ENCODE assay signal across 9 cellular contexts in the genomic region with DNA sequence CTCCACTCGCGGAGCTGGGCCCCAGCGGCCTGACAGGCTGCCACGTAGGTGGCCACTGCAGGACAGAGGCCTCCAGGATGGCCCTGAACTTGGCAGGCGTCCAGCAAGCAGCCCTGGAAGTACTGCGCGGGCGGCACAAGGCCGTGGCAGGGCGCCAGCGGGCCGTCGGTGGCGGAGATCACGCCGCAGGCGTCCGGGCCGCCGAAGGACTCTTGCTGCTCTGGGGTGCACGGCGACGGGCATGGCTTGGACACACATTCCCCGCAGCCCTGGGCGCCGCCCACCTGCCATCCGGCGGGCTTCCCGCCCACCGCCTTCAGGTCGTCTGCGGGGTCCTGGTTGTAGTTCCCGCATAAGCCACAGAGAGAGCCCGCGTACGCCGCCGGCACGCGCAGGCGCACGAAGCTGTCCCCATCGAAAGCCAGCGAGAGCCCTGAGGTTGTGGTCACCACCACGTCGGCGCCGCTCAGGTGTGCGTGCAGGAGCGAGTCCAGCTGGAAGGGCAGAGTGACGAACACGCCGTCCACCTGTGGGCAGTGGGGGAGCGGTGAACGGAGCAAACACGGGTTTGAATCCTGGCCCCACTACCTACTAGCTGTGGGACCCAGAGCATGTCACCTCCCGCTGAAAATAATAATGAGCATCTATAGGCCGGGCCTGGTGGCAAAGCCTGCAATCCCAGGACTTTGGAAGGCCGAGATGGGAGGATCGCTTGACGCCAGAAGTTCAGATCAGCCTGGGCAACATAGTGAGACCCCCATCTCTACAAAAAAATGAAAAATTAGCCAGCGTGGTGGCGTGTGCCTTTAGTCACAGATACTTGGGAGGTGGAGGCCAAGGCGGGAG. TPM values are rescaled to one million over a fixed set of nuclear protein-coding genes. Genes with fewer than 3 reads are reported as not detected.
DNase-seq lines count a peak whose midpoint lies in the region; ATAC-seq, FAIRE-seq and TF ChIP-seq lines count a peak whose summit lies in the region.
"Not testable (repeated sequence)": the region's sequence is repeated elsewhere in the genome, so short reads cannot be mapped to it uniquely, and the experiment has no call there.
"Had no signal": no experiment of that assay in that cellular context is flagged by ENCODE, and none has a peak within 500 bp of the region (broad histone marks: within the 10 kb centered on the region; RNA-seq: fewer than 3 reads in every experiment).

No MANE protein-coding gene starts in this region.

- intact Hi-C loops in right cardiac atrium (cut with DNase I) = not testable (repeated sequence)
- intact Hi-C loops in pancreas (cut with DNase I) = loop anchor here in 1 of 3 donors (10.0 kb wide), 1 partner anchor 73 kb away; no protein-coding TSS in a partner anchor

- not testable (repeated sequence) for H3K79me2 ChIP-seq in SK-N-SH (ENCODE audit: insufficient read depth); astrocyte (ENCODE audit: insufficient read depth, low read length)

- ATAC-seq in right cardiac atrium (peak; percentile 33 to 36), pancreas (peak; percentile 44 to 76 (median 59))
- peak; percentile 13 for ATAC-seq in stimulated activated naive CD8-positive, alpha-beta T cell treated with anti-CD3 and anti-CD28 coated beads, Interleukin-15, amount 100 ng/mL, for 72 hours

- not testable (repeated sequence) for H3K9ac ChIP-seq in SK-N-SH; astrocyte (ENCODE audit: low read length); endodermal cell (ENCODE audit: extremely low read depth, low read length, poor library complexity, severe bottlenecking)

- DNase-seq in SK-N-SH (peak; percentile 89), endodermal cell (peak; percentile 89), right cardiac atrium (peak; percentile 34 to 66 (median 60)), lung microvascular endothelial cell (ENCODE audit: low read depth in 2 of 2) (peak; percentile 23 to 47), pancreas (peak; percentile 29 to 87 (median 70))
- not testable (repeated sequence) for DNase-seq in astrocyte (ENCODE audit: low read depth)
- DNase-seq in stimulated activated naive CD8-positive, alpha-beta T cell treated with anti-CD3 and anti-CD28 coated beads, Interleukin-15, amount 100 ng/mL, for 72 hours = peak in 1 of 2 donors; percentile 39

- H3K27me3 ChIP-seq in SK-N-SH (ENCODE audit: insufficient read depth) = peaks cover 13% of the 10 kb centered on the region; the same call in 1 of the 2 replicates
- not testable (repeated sequence) for H3K27me3 ChIP-seq in astrocyte (ENCODE audit: insufficient read depth, low read length); endodermal cell (ENCODE audit: control insufficient read depth, insufficient read depth, low read length, poor library complexity, severe bottlenecking); right cardiac atrium (ENCODE audit: control insufficient read depth, insufficient read depth); pancreas

- not testable (repeated sequence) for H3K4me3 Mint-ChIP-seq in astrocyte (ENCODE audit: unreplicated experiment); endodermal cell
- H3K4me3 Mint-ChIP-seq in stimulated activated naive CD8-positive, alpha-beta T cell treated with anti-CD3 and anti-CD28 coated beads, Interleukin-15, amount 100 ng/mL, for 72 hours = peak overlapping the region in 1 of 2 donors; percentile 66

- not testable (repeated sequence) for H3K4me1 ChIP-seq in HEK293 (ENCODE audit: control insufficient read depth, insufficient read depth, low read length); SK-N-SH (ENCODE audit: control insufficient read depth in 1 of 2, insufficient read depth in 2 of 2, low read depth in 1 of 2, low read length in 1 of 2); astrocyte (ENCODE audit: insufficient read depth, low read length); endodermal cell (ENCODE audit: control insufficient read depth, insufficient read depth, low read length); right cardiac atrium (ENCODE audit: control insufficient read depth, insufficient read depth, low read length); pancreas

- WGBS in SK-N-SH (ENCODE audit: low lambda C conversion rate) = 55% methylated on average over 62 of the region's 64 CpGs
- WGBS in endodermal cell (ENCODE audit: insufficient coverage in 1 of 2, insufficient read length in 1 of 2), 2 experiments = 94 to 96% methylated on average over 52 to 64 of the region's 64 CpGs
- WGBS in right cardiac atrium = 43% methylated on average over 64 of the region's 64 CpGs
- 43 to 49% methylated on average over 63 to 64 of the region's 64 CpGs for WGBS in pancreas, 2 donors

- H3K4me2 ChIP-seq in SK-N-SH = not testable (repeated sequence)
- peak overlapping the region; percentile 58 for H3K4me2 ChIP-seq in astrocyte (ENCODE audit: low read length)

- not testable (repeated sequence) for TF ChIP-seq RAD21 in SK-N-SH (IDR thresholded peaks at IDR 0.05; ENCODE audit: low read length)

- H3K9me3 ChIP-seq in HEK293 (ENCODE audit: control insufficient read depth, insufficient read depth, low read depth, low read length); SK-N-SH; astrocyte (ENCODE audit: insufficient read depth, low read depth, low read length); endodermal cell (ENCODE audit: control insufficient read depth, low read length); right cardiac atrium (ENCODE audit: control insufficient read depth, low read length); pancreas: not testable (repeated sequence)

- H3F3A ChIP-seq in SK-N-SH (replicated peaks; ENCODE audit: insufficient read depth) = not testable (repeated sequence)

- not testable (repeated sequence) for H3K9me3 Mint-ChIP-seq in astrocyte (ENCODE audit: unreplicated experiment); endodermal cell; stimulated activated naive CD8-positive, alpha-beta T cell treated with anti-CD3 and anti-CD28 coated beads, Interleukin-15, amount 100 ng/mL, for 72 hours

- FAIRE-seq in astrocyte (lab: Jason Lieb, UNC); pancreas (lab: Jason Lieb, UNC): not testable (repeated sequence)

- H3K27ac Mint-ChIP-seq in astrocyte (ENCODE audit: unreplicated experiment); endodermal cell: not testable (repeated sequence)
- peak overlapping the region in 1 of 2 donors; percentile 48 for H3K27ac Mint-ChIP-seq in stimulated activated naive CD8-positive, alpha-beta T cell treated with anti-CD3 and anti-CD28 coated beads, Interleukin-15, amount 100 ng/mL, for 72 hours

- H3K4me1 Mint-ChIP-seq in astrocyte (ENCODE audit: low read depth, unreplicated experiment); endodermal cell: not testable (repeated sequence)
- peaks cover 18% of the 10 kb centered on the region for H3K4me1 Mint-ChIP-seq in stimulated activated naive CD8-positive, alpha-beta T cell treated with anti-CD3 and anti-CD28 coated beads, Interleukin-15, amount 100 ng/mL, for 72 hours

- not testable (repeated sequence) for H3K27ac ChIP-seq in HEK293 (ENCODE audit: extremely low read depth, low read depth, low read length); SK-N-SH (ENCODE audit: low read depth in 2 of 2, low read length in 1 of 2); astrocyte (ENCODE audit: low read depth, low read length); endodermal cell (ENCODE audit: low read depth, low read length); right cardiac atrium (ENCODE audit: low read length); pancreas

- not testable (repeated sequence) for H3K9me2 ChIP-seq in SK-N-SH

- TF ChIP-seq EP300 in SK-N-SH (IDR thresholded peaks at IDR 0.05; ENCODE audit: borderline replicate concordance in 1 of 2, low read depth in 1 of 2, low read length in 1 of 2) = not testable (repeated sequence)

- CTCF ChIA-PET in HEK293 (lab: Yijun Ruan, JAX) = interaction anchor here (0.6 to 0.7 kb wide), 2 partner anchors 167 to 1317 kb away, joined by 3 to 4 read pairs; no protein-coding TSS in a partner anchor
- CTCF ChIA-PET in SK-N-SH (lab: Yijun Ruan, JAX) = not testable (repeated sequence)

- POLR2A ChIA-PET in HEK293 (lab: Yijun Ruan, JAX); SK-N-SH (lab: Yijun Ruan, JAX): not testable (repeated sequence)

- not testable (repeated sequence) for TF ChIP-seq CTCF in HEK293 (tag by site-specific recombination; IDR thresholded peaks at IDR 0.05); astrocyte (IDR thresholded peaks at IDR 0.05; ENCODE audit: insufficient read depth, low read depth, low read length); pancreas (IDR thresholded peaks at IDR 0.05)
- TF ChIP-seq CTCF in SK-N-SH (IDR thresholded peaks at IDR 0.05) (peak; percentile 7; the same call in 1 of the 2 replicates), endodermal cell (conservative IDR thresholded peaks at IDR 0.05) (peak; percentile 55)

- not testable (repeated sequence) for H3K36me3 ChIP-seq in HEK293 (ENCODE audit: control insufficient read depth in 2 of 2, insufficient read depth in 1 of 2, low read length in 2 of 2); SK-N-SH (replicated peaks in 1 of 2; ENCODE audit: control insufficient read depth in 1 of 2, insufficient read depth in 2 of 2, low read length in 1 of 2); astrocyte (ENCODE audit: insufficient read depth, low read length); endodermal cell (ENCODE audit: control insufficient read depth, insufficient read depth, low read length); pancreas

- H4K20me1 ChIP-seq in SK-N-SH (ENCODE audit: insufficient read depth); astrocyte (ENCODE audit: insufficient read depth, low read length): not testable (repeated sequence)

- H3K36me3 Mint-ChIP-seq in astrocyte (ENCODE audit: low read depth, unreplicated experiment); endodermal cell (ENCODE audit: low read depth): not testable (repeated sequence)

- not testable (repeated sequence) for H3K4me3 ChIP-seq in HEK293 (ENCODE audit: low read depth, low read length); SK-N-SH (ENCODE audit: low read depth in 2 of 2, low read length in 1 of 2); astrocyte (ENCODE audit: insufficient read depth, low read depth, low read length); endodermal cell (ENCODE audit: low read length); right cardiac atrium (ENCODE audit: low read length); pancreas

- not testable (repeated sequence) for H2AFZ ChIP-seq in SK-N-SH (ENCODE audit: low read depth)
- H2AFZ ChIP-seq in astrocyte (ENCODE audit: low read depth, low read length) = peak overlapping the region; percentile 56

- H3K27me3 Mint-ChIP-seq in astrocyte (ENCODE audit: low read depth, unreplicated experiment) = peaks cover 26% of the 10 kb centered on the region
- peaks cover 12% of the 10 kb centered on the region for H3K27me3 Mint-ChIP-seq in endodermal cell (ENCODE audit: insufficient read depth)
- H3K27me3 Mint-ChIP-seq in stimulated activated naive CD8-positive, alpha-beta T cell treated with anti-CD3 and anti-CD28 coated beads, Interleukin-15, amount 100 ng/mL, for 72 hours = not testable (repeated sequence)

RNA-seq across cellular contexts. Expression of gene FCGBP, which starts 42.6 kb away (rescaled TPM):
- polyA plus RNA-seq in SK-N-SH (2012; rRNA removed) (0.07 and 0.10 TPM in 2 replicates), right cardiac atrium (2.1 TPM), pancreas (1 to 10 TPM; 1.4 to 7.5 TPM)
- polyA plus RNA-seq in SK-N-SH (2012; cell fraction: cytosol; rRNA removed) = 0.01 TPM in 2 replicates
- 0.18 and 0.29 TPM in 2 replicates for polyA plus RNA-seq in SK-N-SH (2012; cell fraction: nucleus; rRNA removed)
- total RNA-seq in astrocyte (0.54 and 1.4 TPM in 2 replicates), endodermal cell (under 1 TPM; 0.29 to 0.62 TPM), right cardiac atrium (100 to 1,000 TPM in 1 of 4 donors, 10 to 100 TPM in 2, 1 to 10 TPM in 1; 8.8 to 112 (median 22.3) TPM), lung microvascular endothelial cell (under 0.01 TPM in 2 replicates), pancreas (100 to 1,000 TPM in 1 of 6 donors, 10 to 100 TPM in 4, 1 to 10 TPM in 1; 9.2 to 118 (median 47.5) TPM)
- 0.14 TPM for polyA plus RNA-seq in endodermal cell (2013, experiment 1 of 2)
- 0.33 TPM for polyA plus RNA-seq in endodermal cell (2013, experiment 2 of 2)
- total RNA-seq: GM23248 had no signal
- polyA plus RNA-seq: GM23248 had no signal

RNA-seq across cellular contexts. Expression of gene FBL, which starts 45.7 kb away (rescaled TPM):
- 340 and 371 TPM in 2 replicates for polyA plus RNA-seq in SK-N-SH (2012; rRNA removed)
- polyA plus RNA-seq in SK-N-SH (2012; cell fraction: cytosol; rRNA removed) = 248 and 314 TPM in 2 replicates
- 135 and 169 TPM in 2 replicates for polyA plus RNA-seq in SK-N-SH (2012; cell fraction: nucleus; rRNA removed)
- total RNA-seq in astrocyte = 109 and 135 TPM in 2 replicates
- 100 to 1,000 TPM; 356 to 387 TPM for total RNA-seq in endodermal cell
- 327 TPM for polyA plus RNA-seq in endodermal cell (2013, experiment 1 of 2)
- polyA plus RNA-seq in endodermal cell (2013, experiment 2 of 2) = 284 TPM
- 10 to 100 TPM; 68.6 to 83.7 (median 80.9) TPM for total RNA-seq in right cardiac atrium
- polyA plus RNA-seq in right cardiac atrium = 63.6 TPM
- 104 and 146 TPM in 2 replicates for total RNA-seq in lung microvascular endothelial cell
- 100 to 1,000 TPM in 5 of 6 donors, 10 to 100 TPM in 1; 86.4 to 166 (median 109) TPM for total RNA-seq in pancreas
- polyA plus RNA-seq in pancreas = 100 to 1,000 TPM in 1 of 2 donors, 10 to 100 TPM in 1; 96.4 to 131 TPM

RNA-seq across cellular contexts. Expression of gene DYRK1B, which starts 57.9 kb away (rescaled TPM):
- polyA plus RNA-seq in SK-N-SH (2012; rRNA removed) (10.2 and 17.2 TPM in 2 replicates), right cardiac atrium (14.7 TPM), pancreas (10 to 100 TPM; 12.8 to 20.6 TPM)
- 11.4 and 17.5 TPM in 2 replicates for polyA plus RNA-seq in SK-N-SH (2012; cell fraction: cytosol; rRNA removed)
- 44.6 and 45.8 TPM in 2 replicates for polyA plus RNA-seq in SK-N-SH (2012; cell fraction: nucleus; rRNA removed)
- total RNA-seq in astrocyte (25.4 and 31.4 TPM in 2 replicates), endodermal cell (10 to 100 TPM; 21.8 to 37.7 TPM), right cardiac atrium (10 to 100 TPM in 3 of 4 donors, 1 to 10 TPM in 1; 7.7 to 17.6 (median 14.8) TPM), lung microvascular endothelial cell (10.5 and 11.1 TPM in 2 replicates), pancreas (10 to 100 TPM in 1 of 6 donors, 1 to 10 TPM in 5; 6.2 to 14.1 (median 7.5) TPM)
- polyA plus RNA-seq in endodermal cell (2013, experiment 1 of 2) = 32.8 TPM
- polyA plus RNA-seq in endodermal cell (2013, experiment 2 of 2) = 27.3 TPM
